1 cellular context compared by ENCODE assay signal in the genomic region with DNA sequence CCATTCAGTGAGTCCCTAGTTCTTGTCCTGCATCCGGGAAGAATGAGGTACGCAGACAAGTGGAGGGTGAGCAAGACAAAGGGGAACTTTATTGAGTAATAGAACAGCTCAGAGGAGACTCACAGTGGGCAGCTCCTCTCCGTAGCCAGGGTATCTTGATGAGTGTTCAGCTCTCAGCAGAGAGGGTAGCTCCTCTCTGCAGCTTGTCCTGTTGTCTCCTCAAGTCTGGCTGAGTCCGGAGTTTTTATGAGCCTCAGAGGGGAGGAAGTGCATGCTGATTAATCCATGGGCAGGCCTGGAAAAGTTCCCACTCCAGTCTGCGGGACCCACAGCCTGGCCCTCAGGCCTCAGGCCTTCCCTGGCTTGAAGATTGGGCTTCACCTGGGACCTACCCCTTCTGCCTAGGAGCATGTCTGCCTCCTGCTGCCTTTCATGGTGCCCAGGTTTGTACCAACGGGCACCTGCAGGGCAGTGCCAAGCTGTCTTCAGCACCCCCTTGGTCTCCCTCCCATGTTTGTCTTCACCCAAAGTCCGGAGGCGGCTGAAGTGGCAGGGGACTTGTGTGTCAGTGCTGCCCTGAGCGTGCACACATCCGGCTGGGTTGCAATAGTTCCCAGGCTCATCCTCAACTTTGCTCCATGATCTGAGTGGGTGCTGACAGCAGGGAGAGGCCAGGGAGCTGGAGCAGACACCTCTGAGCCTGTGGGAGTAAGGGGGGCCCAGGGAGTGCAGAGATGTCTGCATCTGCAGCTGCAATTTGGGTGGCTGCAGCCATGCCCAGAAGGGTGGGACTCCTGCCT.
TF ChIP-seq lines count a peak whose summit lies in the region.

No MANE protein-coding gene starts in this region.

TF ChIP-seq in WTC11, 78 proteins besides CTCF, POLR2A, EP300 and RAD21 (continued from another document):
- TF ChIP-seq, protein P1, sequence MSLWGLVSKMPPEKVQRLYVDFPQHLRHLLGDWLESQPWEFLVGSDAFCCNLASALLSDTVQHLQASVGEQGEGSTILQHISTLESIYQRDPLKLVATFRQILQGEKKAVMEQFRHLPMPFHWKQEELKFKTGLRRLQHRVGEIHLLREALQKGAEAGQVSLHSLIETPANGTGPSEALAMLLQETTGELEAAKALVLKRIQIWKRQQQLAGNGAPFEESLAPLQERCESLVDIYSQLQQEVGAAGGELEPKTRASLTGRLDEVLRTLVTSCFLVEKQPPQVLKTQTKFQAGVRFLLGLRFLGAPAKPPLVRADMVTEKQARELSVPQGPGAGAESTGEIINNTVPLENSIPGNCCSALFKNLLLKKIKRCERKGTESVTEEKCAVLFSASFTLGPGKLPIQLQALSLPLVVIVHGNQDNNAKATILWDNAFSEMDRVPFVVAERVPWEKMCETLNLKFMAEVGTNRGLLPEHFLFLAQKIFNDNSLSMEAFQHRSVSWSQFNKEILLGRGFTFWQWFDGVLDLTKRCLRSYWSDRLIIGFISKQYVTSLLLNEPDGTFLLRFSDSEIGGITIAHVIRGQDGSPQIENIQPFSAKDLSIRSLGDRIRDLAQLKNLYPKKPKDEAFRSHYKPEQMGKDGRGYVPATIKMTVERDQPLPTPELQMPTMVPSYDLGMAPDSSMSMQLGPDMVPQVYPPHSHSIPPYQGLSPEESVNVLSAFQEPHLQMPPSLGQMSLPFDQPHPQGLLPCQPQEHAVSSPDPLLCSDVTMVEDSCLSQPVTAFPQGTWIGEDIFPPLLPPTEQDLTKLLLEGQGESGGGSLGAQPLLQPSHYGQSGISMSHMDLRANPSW (CRISPR knock-in tag; conservative IDR thresholded peaks at IDR 0.05; ENCODE audit: low read depth): no peak
- TF ChIP-seq ATF1 (CRISPR knock-in tag; IDR thresholded peaks at IDR 0.05): no peak
